In genomic region chr2:240451108-240451611, GRCh38 we compare ENCODE assay signal across 12 cellular contexts. TPM values are rescaled to one million over a fixed set of nuclear protein-coding genes. Genes with fewer than 3 reads are reported as not detected.
DNase-seq lines count a peak whose midpoint lies in the region; ATAC-seq and TF ChIP-seq lines count a peak whose summit lies in the region.
"Had no signal": no experiment of that assay in that cellular context is flagged by ENCODE, and none has a peak within 500 bp of the region (broad histone marks: within the 10 kb centered on the region; RNA-seq: fewer than 3 reads in every experiment).

No MANE protein-coding gene starts in this region.

- H4K8ac ChIP-seq in neuronal stem cell (ENCODE audit: low read depth, low read length): no peak overlapping the region

- no peaks in the 10 kb centered on the region for H3K27me3 ChIP-seq in right atrium auricular region
- peaks cover 0 to 52% (median 31%) of the 10 kb centered on the region in 7 donors for H3K27me3 ChIP-seq in heart right ventricle
- peaks cover 0 to 17% (median 0%) of the 10 kb centered on the region in 3 experiments for H3K27me3 ChIP-seq in neuronal stem cell (ENCODE audit: control insufficient read depth in 3 of 3, insufficient read depth in 3 of 3, low read depth in 1 of 3, low read length in 3 of 3)
- H3K27me3 ChIP-seq: SJCRH30, testis had no signal

- no peak overlapping the region for H2AFZ ChIP-seq in neuronal stem cell (ENCODE audit: low read length)

- H3K9ac ChIP-seq in neuronal stem cell (ENCODE audit: low read depth, low read length, poor library complexity): peak overlapping the region; percentile 38

- no peak overlapping the region for H3K27ac ChIP-seq in right atrium auricular region
- H3K27ac ChIP-seq in heart right ventricle: peak overlapping the region in 2 of 10 donors; percentile 9 to 41
- no peak overlapping the region for H3K27ac ChIP-seq in neuronal stem cell (replicated peaks; ENCODE audit: low read length)
- H3K27ac ChIP-seq: SJCRH30, testis had no signal

- peak overlapping the region; percentile 7 for H3K18ac ChIP-seq in neuronal stem cell (ENCODE audit: low read length)

- no peak overlapping the region for H2BK5ac ChIP-seq in neuronal stem cell (ENCODE audit: low read length)

- H2BK12ac ChIP-seq in neuronal stem cell (ENCODE audit: low read length): no peak overlapping the region

- H3K14ac ChIP-seq in neuronal stem cell (ENCODE audit: low read length): no peak overlapping the region

- peak; percentile 33 for ATAC-seq in Right ventricle myocardium inferior
- peak in 6 of 8 donors; percentile 18 to 66 (median 38) for ATAC-seq in heart right ventricle
- ATAC-seq in HG02970 (IDR thresholded peaks at IDR 0.05; ENCODE audit: low FRiP score, unreplicated experiment): no peak
- ATAC-seq: activated T-cell treated with anti-CD3 and anti-CD28 coated beads, Interleukin-2, amount 50 U/mL, for 72 hours had no signal

- H3K4ac ChIP-seq in neuronal stem cell (ENCODE audit: low read length): no peak overlapping the region

- no peak overlapping the region for H3K4me3 ChIP-seq in right atrium auricular region
- H3K4me3 ChIP-seq in heart right ventricle: no peak overlapping the region
- H3K4me3 ChIP-seq in neuronal stem cell (ENCODE audit: low read length in 2 of 2): no peak overlapping the region
- H3K4me3 ChIP-seq: SJCRH30, testis had no signal

- DNase-seq in Right ventricle myocardium inferior (ENCODE audit: missing footprints) (peak; percentile 68), right atrium auricular region (ENCODE audit: low spot score) (no peak), heart right ventricle (peak in 1 of 2 donors; percentile 39), neuronal stem cell (ENCODE audit: low spot score) (no peak), SKM-1 (lab: John Stamatoyannopoulos, UW; ENCODE audit: unreplicated experiment) (no peak), GDM1 (lab: John Stamatoyannopoulos, UW) (no peak), D341Med (ENCODE audit: low spot score) (no peak)
- DNase-seq: activated T-cell treated with anti-CD3 and anti-CD28 coated beads, Interleukin-2, amount 50 U/mL, for 72 hours; testis had no signal

- H2BK120ac ChIP-seq in neuronal stem cell (ENCODE audit: low read depth, low read length): no peak overlapping the region

- H3K79me1 ChIP-seq in neuronal stem cell (ENCODE audit: low read depth, low read length): peaks cover 43% of the 10 kb centered on the region

- H3K36me3 ChIP-seq in right atrium auricular region: peaks cover 4% of the 10 kb centered on the region
- H3K36me3 ChIP-seq in heart right ventricle: no peaks in the 10 kb centered on the region
- H3K36me3 ChIP-seq in neuronal stem cell (replicated peaks in 1 of 2; ENCODE audit: control insufficient read depth in 2 of 2, insufficient read depth in 2 of 2, low read length in 2 of 2): peaks cover 2 to 4% of the 10 kb centered on the region in 2 donors
- H3K36me3 ChIP-seq: breast epithelium had no signal

- TF ChIP-seq CTCF in right atrium auricular region (IDR thresholded peaks at IDR 0.05): no peak
- TF ChIP-seq CTCF in heart right ventricle (IDR thresholded peaks at IDR 0.05): peak in 1 of 9 donors; percentile 20

- WGBS in heart right ventricle, 2 donors: 80 to 82% methylated on average over 12 to 13 of the region's 13 CpGs
- no CpG with 5 or more reads among the region's 13 CpGs for WGBS in neuronal stem cell (ENCODE audit: extremely low coverage in 2 of 2, insufficient read length in 2 of 2, insufficient replicate concordance in 1 of 2), 2 donors

- H3K9me3 ChIP-seq in right atrium auricular region (no peaks in the 10 kb centered on the region), heart right ventricle (no peaks in the 10 kb centered on the region), neuronal stem cell (replicated peaks in 1 of 2; ENCODE audit: control insufficient read depth in 2 of 2, insufficient read depth in 1 of 2, low read depth in 1 of 2, low read length in 2 of 2) (no peaks in the 10 kb centered on the region)
- H3K9me3 ChIP-seq: breast epithelium, SJCRH30, testis had no signal

- H2AK5ac ChIP-seq in neuronal stem cell (ENCODE audit: low read depth, low read length): peak overlapping the region; percentile 63

- peaks cover 0 to 57% of the 10 kb centered on the region in 2 donors for H3K4me1 ChIP-seq in right atrium auricular region
- peaks cover 14 to 72% (median 51%) of the 10 kb centered on the region in 9 donors for H3K4me1 ChIP-seq in heart right ventricle
- H3K4me1 ChIP-seq in neuronal stem cell (ENCODE audit: control insufficient read depth in 2 of 2, insufficient read depth in 1 of 2, low read depth in 1 of 2, low read length in 2 of 2): peaks cover 41 to 42% of the 10 kb centered on the region in 2 donors

- no peak overlapping the region for H3K23ac ChIP-seq in neuronal stem cell (ENCODE audit: low read depth, low read length, poor library complexity)

- peak overlapping the region; percentile 76 for H2BK15ac ChIP-seq in neuronal stem cell (ENCODE audit: low read length)

- H4K91ac ChIP-seq in neuronal stem cell (ENCODE audit: low read depth, low read length, poor library complexity): no peak overlapping the region

- intact Hi-C loops in Right ventricle myocardium inferior (cut with DNase I) (no loop called here), heart right ventricle (cut with DNase I) (no loop called here)

- H3K4me2 ChIP-seq in neuronal stem cell (ENCODE audit: insufficient read depth, low read length, poor library complexity, severe bottlenecking): no peak overlapping the region

RNA-seq across cellular contexts. Expression of gene GPC1, which starts 15.7 kb away (rescaled TPM):
- total RNA-seq in Right ventricle myocardium inferior (182 TPM), right atrium auricular region (100 to 1,000 TPM in 1 of 2 donors, 10 to 100 TPM in 1; 77.4 to 103 TPM), heart right ventricle (100 to 1,000 TPM; 161 to 287 (median 185) TPM)
- 100 to 1,000 TPM; 104 to 156 TPM for polyA plus RNA-seq in heart right ventricle
- polyA plus RNA-seq in neuronal stem cell (2013, experiment 1 of 2): 78.0 TPM
- polyA plus RNA-seq in neuronal stem cell (2013, experiment 2 of 2): 77.4 TPM
